Comparison of ENCODE assay signal across 1 cellular context in the genomic region with DNA sequence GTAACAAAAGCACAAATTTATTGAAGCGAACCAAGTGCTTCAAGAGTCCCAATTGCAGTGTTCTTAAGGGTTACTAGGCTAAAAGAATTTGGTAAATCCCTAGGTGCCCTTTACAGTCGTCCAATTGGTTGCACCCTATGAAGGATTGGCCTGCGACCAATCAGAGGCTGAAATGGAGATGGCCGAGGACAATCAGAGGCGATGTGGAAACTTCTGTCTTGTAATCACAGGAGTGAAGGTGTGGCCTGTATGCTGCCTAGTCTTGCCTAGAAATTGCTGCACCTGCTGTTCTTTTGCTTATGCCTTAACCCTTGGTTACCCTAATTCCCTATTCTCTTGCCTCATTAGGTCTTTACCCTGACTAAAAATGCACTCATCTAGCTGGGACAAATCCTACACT.
A peak's percentile ranks its signal among the peaks of the same experiment; 100 is the strongest.
TF ChIP-seq lines count a peak whose summit lies in the region.

No MANE protein-coding gene starts in this region.

TF ChIP-seq in K562, 482 proteins besides CTCF, POLR2A, EP300 and RAD21 (continued from another document):
- TF ChIP-seq, protein P1, sequence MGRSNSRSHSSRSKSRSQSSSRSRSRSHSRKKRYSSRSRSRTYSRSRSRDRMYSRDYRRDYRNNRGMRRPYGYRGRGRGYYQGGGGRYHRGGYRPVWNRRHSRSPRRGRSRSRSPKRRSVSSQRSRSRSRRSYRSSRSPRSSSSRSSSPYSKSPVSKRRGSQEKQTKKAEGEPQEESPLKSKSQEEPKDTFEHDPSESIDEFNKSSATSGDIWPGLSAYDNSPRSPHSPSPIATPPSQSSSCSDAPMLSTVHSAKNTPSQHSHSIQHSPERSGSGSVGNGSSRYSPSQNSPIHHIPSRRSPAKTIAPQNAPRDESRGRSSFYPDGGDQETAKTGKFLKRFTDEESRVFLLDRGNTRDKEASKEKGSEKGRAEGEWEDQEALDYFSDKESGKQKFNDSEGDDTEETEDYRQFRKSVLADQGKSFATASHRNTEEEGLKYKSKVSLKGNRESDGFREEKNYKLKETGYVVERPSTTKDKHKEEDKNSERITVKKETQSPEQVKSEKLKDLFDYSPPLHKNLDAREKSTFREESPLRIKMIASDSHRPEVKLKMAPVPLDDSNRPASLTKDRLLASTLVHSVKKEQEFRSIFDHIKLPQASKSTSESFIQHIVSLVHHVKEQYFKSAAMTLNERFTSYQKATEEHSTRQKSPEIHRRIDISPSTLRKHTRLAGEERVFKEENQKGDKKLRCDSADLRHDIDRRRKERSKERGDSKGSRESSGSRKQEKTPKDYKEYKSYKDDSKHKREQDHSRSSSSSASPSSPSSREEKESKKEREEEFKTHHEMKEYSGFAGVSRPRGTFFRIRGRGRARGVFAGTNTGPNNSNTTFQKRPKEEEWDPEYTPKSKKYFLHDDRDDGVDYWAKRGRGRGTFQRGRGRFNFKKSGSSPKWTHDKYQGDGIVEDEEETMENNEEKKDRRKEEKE (IDR thresholded peaks at IDR 0.05; ENCODE audit: borderline replicate concordance in 1 of 2, control insufficient read depth in 1 of 2, low read depth in 2 of 2, low read length in 1 of 2): no peak
- TF ChIP-seq FOS (IDR thresholded peaks at IDR 0.05; ENCODE audit: extremely low read depth, insufficient read length): peak; percentile 56
- TF ChIP-seq, protein P2, sequence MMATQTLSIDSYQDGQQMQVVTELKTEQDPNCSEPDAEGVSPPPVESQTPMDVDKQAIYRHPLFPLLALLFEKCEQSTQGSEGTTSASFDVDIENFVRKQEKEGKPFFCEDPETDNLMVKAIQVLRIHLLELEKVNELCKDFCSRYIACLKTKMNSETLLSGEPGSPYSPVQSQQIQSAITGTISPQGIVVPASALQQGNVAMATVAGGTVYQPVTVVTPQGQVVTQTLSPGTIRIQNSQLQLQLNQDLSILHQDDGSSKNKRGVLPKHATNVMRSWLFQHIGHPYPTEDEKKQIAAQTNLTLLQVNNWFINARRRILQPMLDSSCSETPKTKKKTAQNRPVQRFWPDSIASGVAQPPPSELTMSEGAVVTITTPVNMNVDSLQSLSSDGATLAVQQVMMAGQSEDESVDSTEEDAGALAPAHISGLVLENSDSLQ (IDR thresholded peaks at IDR 0.05): peak; percentile 95
- 0 out of 2 replicates have a peak, but pooled peaks have one; percentile 29 for TF ChIP-seq CEBPG (CRISPR knock-in tag; IDR thresholded peaks at IDR 0.05)
- no peak; a peak in 1 of 4 replicates for TF ChIP-seq CEBPG (tag; conservative IDR thresholded peaks at IDR 0.05 in 1 of 2, IDR thresholded peaks at IDR 0.05 in 1 of 2)
- 0 out of 2 replicates have a peak, but pooled peaks have one; percentile 35 for TF ChIP-seq CC2D1A (IDR thresholded peaks at IDR 0.05)
- TF ChIP-seq NFYB (IDR thresholded peaks at IDR 0.05; ENCODE audit: extremely low read depth, insufficient read length): peak; percentile 61
- peak; percentile 80 for TF ChIP-seq RBM25 (IDR thresholded peaks at IDR 0.05; ENCODE audit: low read depth, low read length, severe bottlenecking)
- TF ChIP-seq OTX1 (CRISPR knock-in tag; IDR thresholded peaks at IDR 0.05): 0 out of 2 replicates have a peak, but pooled peaks have one; percentile 5
- TF ChIP-seq CEBPB (tag; IDR thresholded peaks at IDR 0.05): peak; percentile 64
- 0 out of 2 replicates have a peak, but pooled peaks have one; percentile 42 for TF ChIP-seq PHB2 (IDR thresholded peaks at IDR 0.05; ENCODE audit: low read depth)
- TF ChIP-seq SETDB1 (IDR thresholded peaks at IDR 0.05; ENCODE audit: low read length): no peak
- TF ChIP-seq, protein P3, sequence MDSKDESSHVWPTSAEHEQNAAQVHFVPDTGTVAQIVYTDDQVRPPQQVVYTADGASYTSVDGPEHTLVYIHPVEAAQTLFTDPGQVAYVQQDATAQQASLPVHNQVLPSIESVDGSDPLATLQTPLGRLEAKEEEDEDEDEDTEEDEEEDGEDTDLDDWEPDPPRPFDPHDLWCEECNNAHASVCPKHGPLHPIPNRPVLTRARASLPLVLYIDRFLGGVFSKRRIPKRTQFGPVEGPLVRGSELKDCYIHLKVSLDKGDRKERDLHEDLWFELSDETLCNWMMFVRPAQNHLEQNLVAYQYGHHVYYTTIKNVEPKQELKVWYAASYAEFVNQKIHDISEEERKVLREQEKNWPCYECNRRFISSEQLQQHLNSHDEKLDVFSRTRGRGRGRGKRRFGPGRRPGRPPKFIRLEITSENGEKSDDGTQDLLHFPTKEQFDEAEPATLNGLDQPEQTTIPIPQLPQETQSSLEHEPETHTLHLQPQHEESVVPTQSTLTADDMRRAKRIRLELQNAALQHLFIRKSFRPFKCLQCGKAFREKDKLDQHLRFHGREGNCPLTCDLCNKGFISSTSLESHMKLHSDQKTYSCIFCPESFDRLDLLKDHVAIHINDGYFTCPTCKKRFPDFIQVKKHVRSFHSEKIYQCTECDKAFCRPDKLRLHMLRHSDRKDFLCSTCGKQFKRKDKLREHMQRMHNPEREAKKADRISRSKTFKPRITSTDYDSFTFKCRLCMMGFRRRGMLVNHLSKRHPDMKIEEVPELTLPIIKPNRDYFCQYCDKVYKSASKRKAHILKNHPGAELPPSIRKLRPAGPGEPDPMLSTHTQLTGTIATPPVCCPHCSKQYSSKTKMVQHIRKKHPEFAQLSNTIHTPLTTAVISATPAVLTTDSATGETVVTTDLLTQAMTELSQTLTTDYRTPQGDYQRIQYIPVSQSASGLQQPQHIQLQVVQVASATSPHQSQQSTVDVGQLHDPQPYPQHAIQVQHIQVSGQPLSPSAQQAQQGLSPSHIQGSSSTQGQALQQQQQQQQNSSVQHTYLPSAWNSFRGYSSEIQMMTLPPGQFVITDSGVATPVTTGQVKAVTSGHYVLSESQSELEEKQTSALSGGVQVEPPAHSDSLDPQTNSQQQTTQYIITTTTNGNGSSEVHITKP (IDR thresholded peaks at IDR 0.05; ENCODE audit: partially characterized antibody): peak; percentile 35
- peak; percentile 48 for TF ChIP-seq ASH1L (IDR thresholded peaks at IDR 0.05; ENCODE audit: borderline replicate concordance, low read depth, partially characterized antibody)
- peak; percentile 81; the same call in 1 of the 2 replicates for TF ChIP-seq POLR2AphosphoS2 (IDR thresholded peaks at IDR 0.05; ENCODE audit: low read length)
